Comparison of ENCODE assay signal across 16 cellular contexts in the genomic region with DNA sequence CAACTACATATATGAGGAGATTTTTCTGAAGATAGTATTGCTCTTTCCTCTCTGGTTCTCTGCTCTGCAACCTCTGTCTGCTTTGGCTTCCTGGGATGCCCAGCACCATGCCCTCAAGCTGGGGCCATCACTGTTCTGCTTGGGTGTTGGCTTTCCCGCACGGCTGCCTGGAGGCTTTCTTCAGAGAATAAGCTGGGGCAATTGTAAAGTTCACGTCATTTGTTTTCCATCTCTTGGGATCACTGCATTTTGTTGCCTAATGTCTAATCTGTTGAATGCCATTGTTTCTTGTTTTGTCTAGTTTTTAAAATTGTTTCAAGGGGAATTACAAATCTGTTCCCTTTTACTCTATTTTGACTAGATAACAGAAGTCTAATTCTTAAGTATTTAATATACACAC.
"Had no signal": no experiment of that assay in that cellular context is flagged by ENCODE, and none has a peak within 500 bp of the region (broad histone marks: within the 10 kb centered on the region; RNA-seq: fewer than 3 reads in every experiment).

No MANE protein-coding gene starts in this region.

- H3K4me1 Mint-ChIP-seq: activated naive CD8-positive, alpha-beta T cell treated with anti-CD3 and anti-CD28 coated beads for 36 hours; T-helper 17 cell had no signal

- ATAC-seq: activated CD8-positive, alpha-beta T cell treated with anti-CD3 and anti-CD28 coated beads, Interleukin-2, amount 10 ng/mL, durations not matched to agents 7 days and 5 days; T-helper 17 cell had no signal

- H3K9me3 ChIP-seq: ovary, tibial nerve had no signal

- H3K4me2 ChIP-seq: neural progenitor cell had no signal

- H3K9ac ChIP-seq: neural progenitor cell had no signal

- H3K27ac ChIP-seq: neural progenitor cell, ovary had no signal

- H3K27me3 Mint-ChIP-seq: activated naive CD8-positive, alpha-beta T cell treated with anti-CD3 and anti-CD28 coated beads for 36 hours; brain; T-helper 17 cell had no signal

- H3K27me3 ChIP-seq: neural progenitor cell, ovary, tibial nerve had no signal

- H3K4me3 Mint-ChIP-seq: activated CD8-positive, alpha-beta T cell treated with anti-CD3 and anti-CD28 coated beads, Interleukin-2, amount 10 ng/mL, durations not matched to agents 7 days and 5 days; activated naive CD8-positive, alpha-beta T cell treated with anti-CD3 and anti-CD28 coated beads for 36 hours; neural progenitor cell; T-helper 17 cell had no signal

- H2AFZ ChIP-seq: neural progenitor cell had no signal

- H3K4me3 ChIP-seq: neural progenitor cell, ovary, skin epidermis, tibial nerve had no signal

- H3K9me3 Mint-ChIP-seq: activated naive CD8-positive, alpha-beta T cell treated with anti-CD3 and anti-CD28 coated beads for 36 hours; neural progenitor cell had no signal

- H3K36me3 Mint-ChIP-seq: activated naive CD8-positive, alpha-beta T cell treated with anti-CD3 and anti-CD28 coated beads for 36 hours; neural progenitor cell had no signal

- DNase-seq: activated CD4-positive, alpha-beta T cell treated with anti-CD3 and anti-CD28 coated beads for 48 hours; activated CD8-positive, alpha-beta memory T cell treated with anti-CD3 and anti-CD28 coated beads, Interleukin-2, amount 50 U/mL, for 48 hours; activated CD8-positive, alpha-beta T cell treated with anti-CD3 and anti-CD28 coated beads, Interleukin-2, amount 10 ng/mL, durations not matched to agents 7 days and 5 days; activated naive CD8-positive, alpha-beta T cell treated with anti-CD3 and anti-CD28 coated beads for 36 hours; cortex of kidney; effector CD4-positive, alpha-beta T cell; ovary; stimulated activated CD4-positive, alpha-beta T cell treated with anti-CD3 and anti-CD28 coated beads, Interleukin-4, amount 100 ng/mL, for 24 hours; stimulated activated naive CD4-positive, alpha-beta T cell; substantia nigra; T-helper 17 cell had no signal

- H3K4me1 ChIP-seq: neural progenitor cell had no signal

- H3K27ac Mint-ChIP-seq: activated CD8-positive, alpha-beta T cell treated with anti-CD3 and anti-CD28 coated beads, Interleukin-2, amount 10 ng/mL, durations not matched to agents 7 days and 5 days; activated naive CD8-positive, alpha-beta T cell treated with anti-CD3 and anti-CD28 coated beads for 36 hours; neural progenitor cell had no signal

- FAIRE-seq: islet of Langerhans had no signal

- H3K36me3 ChIP-seq: neural progenitor cell, ovary, tibial nerve had no signal
